Comparison of ENCODE assay signal across 1 cellular context in genomic region chr7:27152816-27153486, GRCh38.
A peak's percentile ranks its signal among the peaks of the same experiment; 100 is the strongest.
TF ChIP-seq lines count a peak whose summit lies in the region.

No MANE protein-coding gene starts in this region.

TF ChIP-seq in GM12878, 131 proteins besides CTCF, POLR2A, EP300 and RAD21:
- TF ChIP-seq SUZ12 (IDR thresholded peaks at IDR 0.05; ENCODE audit: unreplicated experiment), result peak; percentile 40
- no peak for TF ChIP-seq IKZF1 (conservative IDR thresholded peaks at IDR 0.05)
